In genomic region chr10:124912052-124912435, GRCh38 we compare ENCODE assay signal across 1 cellular context.
TF ChIP-seq lines count a peak whose summit lies in the region.

No MANE protein-coding gene starts in this region.

TF ChIP-seq in SK-N-SH, 30 proteins besides CTCF, POLR2A, EP300 and RAD21 (continued from another document):
- TF ChIP-seq PBX3 (IDR thresholded peaks at IDR 0.05) (no peak), ZBTB33 (IDR thresholded peaks at IDR 0.05; ENCODE audit: borderline replicate concordance, low read depth) (no peak), TAF1 (IDR thresholded peaks at IDR 0.05; ENCODE audit: borderline replicate concordance, low read depth, low read length) (no peak), SMC3 (IDR thresholded peaks at IDR 0.05; ENCODE audit: low read depth, low read length) (no peak), RCOR1 (IDR thresholded peaks at IDR 0.05; ENCODE audit: low read length) (no peak), POLR2AphosphoS5 (IDR thresholded peaks at IDR 0.05; ENCODE audit: low read depth, low read length) (no peak), RXRA (IDR thresholded peaks at IDR 0.05; ENCODE audit: borderline replicate concordance, low read depth) (no peak), CHD2 (IDR thresholded peaks at IDR 0.05; ENCODE audit: low read length, partially characterized antibody) (no peak), SIN3A (IDR thresholded peaks at IDR 0.05; ENCODE audit: borderline replicate concordance, low read depth, low read length) (no peak), USF2 (IDR thresholded peaks at IDR 0.05; ENCODE audit: borderline replicate concordance, low read depth, low read length) (no peak), GABPA (IDR thresholded peaks at IDR 0.05; ENCODE audit: low read depth) (no peak), JUND (IDR thresholded peaks at IDR 0.05) (no peak), EZH2phosphoT487 (IDR thresholded peaks at IDR 0.05; ENCODE audit: borderline replicate concordance, low read depth) (no peak), MAX (IDR thresholded peaks at IDR 0.05; ENCODE audit: low read depth) (no peak), FOSL2 (IDR thresholded peaks at IDR 0.05; ENCODE audit: borderline replicate concordance, low read depth) (no peak)
